8 cellular contexts compared by ENCODE assay signal in the genomic region with DNA sequence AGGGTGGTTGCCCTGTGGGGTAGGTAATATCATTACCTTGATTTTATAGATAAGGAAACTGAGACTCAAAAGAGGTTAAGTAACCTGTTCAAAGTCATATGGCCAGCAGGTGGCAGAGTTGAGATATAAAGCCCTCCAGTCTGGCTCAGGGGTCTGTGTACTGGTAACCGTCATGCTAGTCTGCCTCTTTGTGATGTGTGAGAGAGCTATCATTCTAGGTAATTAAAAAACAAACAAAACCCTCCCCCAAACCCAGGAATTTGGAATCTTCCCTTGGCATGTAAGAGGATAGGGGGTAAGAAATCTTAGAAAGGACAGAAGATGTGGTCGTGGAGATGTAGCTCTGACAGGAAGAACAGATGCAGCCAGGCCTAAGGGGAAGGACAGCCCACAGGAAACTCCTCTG.
DNase-seq lines count a peak whose midpoint lies in the region; ATAC-seq and TF ChIP-seq lines count a peak whose summit lies in the region.

No MANE protein-coding gene starts in this region.

- no peak overlapping the region for H3K4ac ChIP-seq in H9 (ENCODE audit: low read depth, low read length)

- H3K4me3 ChIP-seq in osteoblast (ENCODE audit: insufficient read depth, low read length), result no peak overlapping the region

- intact Hi-C loops in activated CD4-positive, alpha-beta T cell treated with anti-CD3 and anti-CD28 coated beads, Interleukin-2, amount 10 ng/mL, durations not matched to agents 24 days and 14 days (cut with micrococcal nuclease), result loop anchor here (5.0 to 10.0 kb wide), 2 partner anchors 119 to 1119 kb away; no protein-coding TSS in a partner anchor

- H3K27ac ChIP-seq in H9 (ENCODE audit: insufficient read length, low read depth, low read length) (no peak overlapping the region), osteoblast (ENCODE audit: low read depth, low read length) (no peak overlapping the region)

- no peak overlapping the region for H3K18ac ChIP-seq in H9 (ENCODE audit: insufficient read length, low read depth, low read length)

- TF ChIP-seq CTCF in H9 (conservative IDR thresholded peaks at IDR 0.05), result peak; percentile 81
- TF ChIP-seq CTCF in osteoblast (IDR thresholded peaks at IDR 0.05; ENCODE audit: extremely low read depth, low read depth, low read length), result peak; percentile 63

- peaks cover 5 to 9% of the 10 kb centered on the region in 2 experiments for H3K4me1 Mint-ChIP-seq in H9
- no peaks in the 10 kb centered on the region for H3K4me1 Mint-ChIP-seq in activated CD4-positive, alpha-beta T cell treated with anti-CD3 and anti-CD28 coated beads, Interleukin-2, amount 10 ng/mL, durations not matched to agents 24 days and 14 days

- H3K36me3 Mint-ChIP-seq in H9 (ENCODE audit: insufficient read depth in 1 of 3, low read depth in 3 of 3), result peaks cover 2 to 18% (median 6%) of the 10 kb centered on the region in 3 experiments; a peak in 5 of 7 replicates
- H3K36me3 Mint-ChIP-seq in activated CD4-positive, alpha-beta T cell treated with anti-CD3 and anti-CD28 coated beads, Interleukin-2, amount 10 ng/mL, durations not matched to agents 24 days and 14 days (ENCODE audit: low read depth), result no peaks in the 10 kb centered on the region

- H2BK15ac ChIP-seq in H9 (ENCODE audit: low read depth, low read length), result no peak overlapping the region

- H3K4me2 ChIP-seq in H9 (ENCODE audit: insufficient read depth, insufficient read length, low read length) (no peak overlapping the region), osteoblast (ENCODE audit: insufficient read depth, low read length) (no peak overlapping the region)

- no peak overlapping the region for H2BK12ac ChIP-seq in H9 (ENCODE audit: insufficient read length, low read depth, low read length)

- H2BK20ac ChIP-seq in H9 (ENCODE audit: low read depth, low read length, poor library complexity, severe bottlenecking), result no peak overlapping the region

- no peak overlapping the region for H2AK5ac ChIP-seq in H9 (ENCODE audit: insufficient read length, low read length)

- no peak overlapping the region for H2BK5ac ChIP-seq in H9 (ENCODE audit: insufficient read length, low read length)

- peaks cover 13 to 15% of the 10 kb centered on the region in 2 experiments for H3K9me3 Mint-ChIP-seq in H9
- H3K9me3 Mint-ChIP-seq in activated CD4-positive, alpha-beta T cell treated with anti-CD3 and anti-CD28 coated beads, Interleukin-2, amount 10 ng/mL, durations not matched to agents 24 days and 14 days, result no peaks in the 10 kb centered on the region

- H3K9me3 ChIP-seq in H9 (ENCODE audit: control insufficient read depth, low read depth, low read length) (no peaks in the 10 kb centered on the region), osteoblast (ENCODE audit: low read depth, low read length) (no peaks in the 10 kb centered on the region)

- H4K8ac ChIP-seq in H9 (replicated peaks; ENCODE audit: insufficient read length, low read depth, low read length), result no peak overlapping the region

- H3K79me2 ChIP-seq in H9 (ENCODE audit: insufficient read depth, low read length), result no peaks in the 10 kb centered on the region
- H3K79me2 ChIP-seq in osteoblast (ENCODE audit: insufficient read depth, low read length), result no peaks in the 10 kb centered on the region

- H2AFZ ChIP-seq in H9 (ENCODE audit: low read length) (no peak overlapping the region), osteoblast (ENCODE audit: low read length) (no peak overlapping the region)

- H3K4me1 ChIP-seq in H9 (ENCODE audit: insufficient read depth, low read length), result peaks cover 2% of the 10 kb centered on the region; the same call in 1 of the 2 replicates
- no peaks in the 10 kb centered on the region for H3K4me1 ChIP-seq in osteoblast (ENCODE audit: insufficient read depth, low read length)

- peak; percentile 52 for DNase-seq in CD1c-positive myeloid dendritic cell (ENCODE audit: extremely low spot score)
- DNase-seq in H9, result peak; percentile 83
- DNase-seq in NCI-H510A treated with DMSO at 0.1 percent for 48 hours (lab: John Stamatoyannopoulos, UW), result peak; percentile 32
- DNase-seq in activated CD4-positive, alpha-beta T cell treated with anti-CD3 and anti-CD28 coated beads, Interleukin-2, amount 10 ng/mL, durations not matched to agents 24 days and 14 days, result peak; percentile 85
- DNase-seq in erythroblast (lab: John Stamatoyannopoulos, UW), result peak; percentile 53 to 65
- DNase-seq in osteoblast (ENCODE audit: insufficient read length, low spot score, missing footprints), result peak; percentile 86
- no peak for DNase-seq in cortex of kidney (lab: John Stamatoyannopoulos, UW)

- H3K4me3 Mint-ChIP-seq in H9, result no peak overlapping the region
- H3K4me3 Mint-ChIP-seq in activated CD4-positive, alpha-beta T cell treated with anti-CD3 and anti-CD28 coated beads, Interleukin-2, amount 10 ng/mL, durations not matched to agents 24 days and 14 days, result no peak overlapping the region

- ATAC-seq in GM19324 (IDR thresholded peaks at IDR 0.05; ENCODE audit: low FRiP score, unreplicated experiment), result no peak

- H4K20me1 ChIP-seq in H9 (ENCODE audit: control insufficient read depth, insufficient read depth, insufficient read length) (no peaks in the 10 kb centered on the region), osteoblast (ENCODE audit: insufficient read depth, low read length) (no peaks in the 10 kb centered on the region)

- H3K79me1 ChIP-seq in H9 (ENCODE audit: insufficient read depth, low read depth, low read length, poor library complexity, severe bottlenecking), result no peaks in the 10 kb centered on the region

- no peak overlapping the region for H4K5ac ChIP-seq in H9 (ENCODE audit: insufficient read length, low read depth, low read length)

- H3T11ph ChIP-seq in H9 (ENCODE audit: low read length), result no peak overlapping the region

- no peaks in the 10 kb centered on the region for H3K23me2 ChIP-seq in H9 (ENCODE audit: insufficient read length, low read depth, low read length, poor library complexity, severe bottlenecking)

- peaks cover 10% of the 10 kb centered on the region for H3K27me3 Mint-ChIP-seq in H9 (ENCODE audit: low read depth)
- peaks cover 13% of the 10 kb centered on the region for H3K27me3 Mint-ChIP-seq in activated CD4-positive, alpha-beta T cell treated with anti-CD3 and anti-CD28 coated beads, Interleukin-2, amount 10 ng/mL, durations not matched to agents 24 days and 14 days

- H4K91ac ChIP-seq in H9 (ENCODE audit: insufficient read length, low read depth, low read length), result no peak overlapping the region

- H3K14ac ChIP-seq in H9 (ENCODE audit: insufficient read depth, low read length), result no peak overlapping the region

- no peak overlapping the region for H3K23ac ChIP-seq in H9 (ENCODE audit: insufficient read length, low read depth, low read length)

- no CpG with 5 or more reads among the region's 2 CpGs for WGBS in H9 (ENCODE audit: extremely low coverage, insufficient read length, low lambda C conversion rate)

- no peak overlapping the region for H3K9ac ChIP-seq in H9 (ENCODE audit: extremely low read depth, insufficient read length, low read length)

- H3K56ac ChIP-seq in H9 (ENCODE audit: insufficient read length, low read depth, low read length), result no peak overlapping the region

- H3K27me3 ChIP-seq in H9 (ENCODE audit: insufficient read depth, low read length) (no peaks in the 10 kb centered on the region), osteoblast (ENCODE audit: insufficient read depth, low read length) (peaks cover 19% of the 10 kb centered on the region)

- H3K27ac Mint-ChIP-seq in H9, result peak overlapping the region in 1 of 3 experiments; percentile 30; a peak in 1 of 7 replicates
- H3K27ac Mint-ChIP-seq in activated CD4-positive, alpha-beta T cell treated with anti-CD3 and anti-CD28 coated beads, Interleukin-2, amount 10 ng/mL, durations not matched to agents 24 days and 14 days, result no peak overlapping the region

- no peak for TF ChIP-seq POLR2A in erythroblast (IDR thresholded peaks at IDR 0.05; ENCODE audit: low read length)

- H3K36me3 ChIP-seq in osteoblast (ENCODE audit: insufficient read depth, low read length), result no peaks in the 10 kb centered on the region

- H2BK120ac ChIP-seq in H9 (ENCODE audit: low read depth, low read length, poor library complexity, severe bottlenecking), result no peak overlapping the region
